Comparison of ENCODE assay signal across 13 cellular contexts in genomic region chr20:19785886-19786285, GRCh38. TPM values are rescaled to one million over a fixed set of nuclear protein-coding genes. Genes with fewer than 3 reads are reported as not detected.
DNase-seq lines count a peak whose midpoint lies in the region; ATAC-seq and TF ChIP-seq lines count a peak whose summit lies in the region.
"Had no signal": no experiment of that assay in that cellular context is flagged by ENCODE, and none has a peak within 500 bp of the region (broad histone marks: within the 10 kb centered on the region; RNA-seq: fewer than 3 reads in every experiment).

No MANE protein-coding gene starts in this region.

- TF ChIP-seq CTCF in PC-9 (conservative IDR thresholded peaks at IDR 0.05) (no peak), endodermal cell (conservative IDR thresholded peaks at IDR 0.05) (no peak), lung (IDR thresholded peaks at IDR 0.05; ENCODE audit: control extremely low read depth, extremely low read depth) (no peak)

- H3K4me3 ChIP-seq in PC-9 (no peak overlapping the region), endodermal cell (ENCODE audit: low read length) (no peak overlapping the region), lung (no peak overlapping the region), thymus (ENCODE audit: low read length) (no peak overlapping the region)
- H3K4me3 ChIP-seq: MG63 had no signal

- H3K9me3 Mint-ChIP-seq in endodermal cell: peaks cover 8% of the 10 kb centered on the region

- POLR2A ChIA-PET in PC-9 (lab: Charles Lee; ENCODE audit: unreplicated experiment): interaction anchor here (0.7 kb wide), 1 partner anchor 208 kb away, joined by 5 read pairs; no protein-coding TSS in a partner anchor

- no peaks in the 10 kb centered on the region for H4K20me1 ChIP-seq in PC-9 (ENCODE audit: insufficient read depth)

- H3K27ac Mint-ChIP-seq in endodermal cell: no peak overlapping the region
- H3K27ac Mint-ChIP-seq: activated CD8-positive, alpha-beta memory T cell treated with anti-CD3 and anti-CD28 coated beads, Interleukin-2, amount 10 ng/mL, durations not matched to agents 7 days and 5 days; naive thymus-derived CD4-positive, alpha-beta T cell; stimulated activated naive B cell treated with anti-CD40 and anti-IgM and Interleukin-4, amounts not matched to agents 10 μg/mL and 1 μg/mL and 100 μg/mL, for 72 hours had no signal

- H3F3A ChIP-seq in PC-9 (ENCODE audit: insufficient read depth, low read depth): peaks cover 39% of the 10 kb centered on the region

- H3K4me3 Mint-ChIP-seq in endodermal cell: no peak overlapping the region
- H3K4me3 Mint-ChIP-seq: activated CD8-positive, alpha-beta memory T cell treated with anti-CD3 and anti-CD28 coated beads, Interleukin-2, amount 10 ng/mL, durations not matched to agents 7 days and 5 days; naive thymus-derived CD4-positive, alpha-beta T cell; stimulated activated naive B cell treated with anti-CD40 and anti-IgM and Interleukin-4, amounts not matched to agents 10 μg/mL and 1 μg/mL and 100 μg/mL, for 72 hours had no signal

- ATAC-seq in lung (ENCODE audit: insufficient read depth, low FRiP score): no peak
- no peak for ATAC-seq in GM18502 (IDR thresholded peaks at IDR 0.05; ENCODE audit: poor library complexity, unreplicated experiment)
- ATAC-seq: activated CD8-positive, alpha-beta memory T cell treated with anti-CD3 and anti-CD28 coated beads, Interleukin-2, amount 10 ng/mL, durations not matched to agents 7 days and 5 days; naive thymus-derived CD4-positive, alpha-beta T cell; stimulated activated naive B cell treated with anti-CD40 and anti-IgM and Interleukin-4, amounts not matched to agents 10 μg/mL and 1 μg/mL and 100 μg/mL, for 72 hours had no signal

- no TSS peak for BruUV-seq in PC-9 (replicated peaks; lab: Mats Ljungman, UMichigan)

- peaks cover 3% of the 10 kb centered on the region for H3K36me3 Mint-ChIP-seq in endodermal cell (ENCODE audit: low read depth)
- H3K36me3 Mint-ChIP-seq: activated CD8-positive, alpha-beta memory T cell treated with anti-CD3 and anti-CD28 coated beads, Interleukin-2, amount 10 ng/mL, durations not matched to agents 7 days and 5 days; naive thymus-derived CD4-positive, alpha-beta T cell had no signal

- H3K27me3 ChIP-seq in PC-9 (ENCODE audit: insufficient read depth, low read depth) (no peaks in the 10 kb centered on the region), endodermal cell (ENCODE audit: control insufficient read depth, insufficient read depth, low read length, poor library complexity, severe bottlenecking) (no peaks in the 10 kb centered on the region), lung (ENCODE audit: control insufficient read depth, insufficient read depth) (no peaks in the 10 kb centered on the region), thymus (ENCODE audit: control insufficient read depth, insufficient read depth) (no peaks in the 10 kb centered on the region)
- H3K27me3 ChIP-seq: MG63 had no signal

- peaks cover 44% of the 10 kb centered on the region for H3K4me1 ChIP-seq in PC-9 (replicated peaks; ENCODE audit: insufficient read depth)
- H3K4me1 ChIP-seq in endodermal cell (ENCODE audit: control insufficient read depth, insufficient read depth, low read length): peaks cover 2% of the 10 kb centered on the region
- H3K4me1 ChIP-seq in lung (ENCODE audit: control insufficient read depth in 2 of 2, insufficient read depth in 2 of 2, low read length in 2 of 2): peaks cover 6 to 9% of the 10 kb centered on the region in 2 donors
- no peaks in the 10 kb centered on the region for H3K4me1 ChIP-seq in thymus (ENCODE audit: control insufficient read depth, insufficient read depth, low read length)

- CTCF ChIA-PET in PC-9 (lab: Charles Lee): interaction anchor here (0.7 to 1.3 kb wide), 3 partner anchors 19 to 149 kb away, joined by 3 to 4 read pairs (median 3); no protein-coding TSS in a partner anchor

- H3K4me1 Mint-ChIP-seq in endodermal cell: peaks cover 20% of the 10 kb centered on the region

- no peaks in the 10 kb centered on the region for H3K9me2 ChIP-seq in PC-9 (ENCODE audit: insufficient read depth)

- H3K9me3 ChIP-seq in PC-9 (ENCODE audit: insufficient read depth, low read depth): peaks cover 7% of the 10 kb centered on the region; the same call in 1 of the 2 replicates
- H3K9me3 ChIP-seq in endodermal cell (ENCODE audit: control insufficient read depth, low read length): peaks cover 12% of the 10 kb centered on the region
- peaks cover 0 to 2% of the 10 kb centered on the region in 2 donors for H3K9me3 ChIP-seq in lung (ENCODE audit: control insufficient read depth in 2 of 2, insufficient read depth in 1 of 2, low read length in 1 of 2)
- no peaks in the 10 kb centered on the region for H3K9me3 ChIP-seq in thymus (ENCODE audit: control insufficient read depth)
- H3K9me3 ChIP-seq: MG63 had no signal

- no peak overlapping the region for H3K9ac ChIP-seq in endodermal cell (ENCODE audit: extremely low read depth, low read length, poor library complexity, severe bottlenecking)

- intact Hi-C loops in PC-9 (cut with micrococcal nuclease; ENCODE audit: unreplicated experiment): loop anchor here (1.0 kb wide), 2 partner anchors 100 to 189 kb away; no protein-coding TSS in a partner anchor

- no peaks in the 10 kb centered on the region for H3K27me3 Mint-ChIP-seq in endodermal cell (ENCODE audit: insufficient read depth)

- no peaks in the 10 kb centered on the region for H3K79me2 ChIP-seq in PC-9 (ENCODE audit: low read depth)

- in situ Hi-C loops in KBM-7 (cut with MboI; ENCODE audit: low pct_unique_long_range_greater_than_20kb, low sequenced_read_pairs): no loop called here

- peak overlapping the region; percentile 79; the same call in 1 of the 2 replicates for H3K4me2 ChIP-seq in PC-9

- peak overlapping the region; percentile 91; the same call in 1 of the 2 replicates for H3K27ac ChIP-seq in PC-9
- peak overlapping the region; percentile 12 for H3K27ac ChIP-seq in endodermal cell (ENCODE audit: low read depth, low read length)
- H3K27ac ChIP-seq in lung (ENCODE audit: low read depth in 1 of 2, low read length in 1 of 2): peak overlapping the region; percentile 42 to 74
- peak overlapping the region; percentile 42 for H3K27ac ChIP-seq in thymus (ENCODE audit: low read depth)

- WGBS in endodermal cell (ENCODE audit: insufficient coverage in 1 of 2, insufficient read length in 1 of 2), 2 experiments: 88% methylated on average over 1 of the region's 1 CpG; no CpG with 5 or more reads in 1 of the 2 experiments
- 93 to 96% methylated on average over 1 of the region's 1 CpG for WGBS in lung, 2 donors
- 95% methylated on average over 1 of the region's 1 CpG for WGBS in thymus

- no peak overlapping the region for H2AFZ ChIP-seq in PC-9

- H3K36me3 ChIP-seq in PC-9 (ENCODE audit: low read depth) (peaks cover 4% of the 10 kb centered on the region; the same call in 1 of the 2 replicates), endodermal cell (ENCODE audit: control insufficient read depth, insufficient read depth, low read length) (no peaks in the 10 kb centered on the region), lung (ENCODE audit: control insufficient read depth in 2 of 2, insufficient read depth in 2 of 2, low read length in 2 of 2) (no peaks in the 10 kb centered on the region), thymus (ENCODE audit: control insufficient read depth, insufficient read depth) (no peaks in the 10 kb centered on the region)
- H3K36me3 ChIP-seq: MG63 had no signal

- DNase-seq in PC-9 (no peak), endodermal cell (no peak), lung (ENCODE audit: low spot score) (no peak), KBM-7 (no peak), EL (no peak), NCI-H2227 (lab: John Stamatoyannopoulos, UW; ENCODE audit: unreplicated experiment) (no peak)
- DNase-seq: activated CD8-positive, alpha-beta memory T cell treated with anti-CD3 and anti-CD28 coated beads, Interleukin-2, amount 10 ng/mL, durations not matched to agents 7 days and 5 days; naive thymus-derived CD4-positive, alpha-beta T cell; NCI-H2227 treated with DMSO at 0.1 percent for 48 hours; stimulated activated naive B cell treated with anti-CD40 and anti-IgM and Interleukin-4, amounts not matched to agents 10 μg/mL and 1 μg/mL and 100 μg/mL, for 72 hours had no signal

RNA-seq across cellular contexts. Expression of gene RIN2, which starts 27.8 kb away (rescaled TPM):
- 39.0 and 46.2 TPM in 2 replicates for total RNA-seq in PC-9 (2021)
- 10 to 100 TPM; 17.0 to 19.6 TPM for total RNA-seq in endodermal cell
- polyA plus RNA-seq in endodermal cell (2013, experiment 1 of 2): 15.3 TPM
- 15.4 TPM for polyA plus RNA-seq in endodermal cell (2013, experiment 2 of 2)
- 10 to 100 TPM; 85.0 to 93.3 TPM for total RNA-seq in lung
- 10 to 100 TPM; 13.7 to 44.3 TPM for polyA plus RNA-seq in lung
- 9.2 TPM for polyA plus RNA-seq in thymus
- total RNA-seq: activated CD8-positive, alpha-beta memory T cell treated with anti-CD3 and anti-CD28 coated beads, Interleukin-2, amount 10 ng/mL, durations not matched to agents 7 days and 5 days had no signal
- polyA plus RNA-seq: naive thymus-derived CD4-positive, alpha-beta T cell had no signal

Comparison
In these comparisons a context has a peak if more than half of its experiments do, and no peak if none do; other contexts are left out.
1. H3K27ac ChIP-seq: peak in every context shown above with its lines; median percentile 91 in PC-9; 58 in lung; 42 in thymus; 12 in endodermal cell.